Comparison of ENCODE assay signal across 17 cellular contexts in the genomic region with DNA sequence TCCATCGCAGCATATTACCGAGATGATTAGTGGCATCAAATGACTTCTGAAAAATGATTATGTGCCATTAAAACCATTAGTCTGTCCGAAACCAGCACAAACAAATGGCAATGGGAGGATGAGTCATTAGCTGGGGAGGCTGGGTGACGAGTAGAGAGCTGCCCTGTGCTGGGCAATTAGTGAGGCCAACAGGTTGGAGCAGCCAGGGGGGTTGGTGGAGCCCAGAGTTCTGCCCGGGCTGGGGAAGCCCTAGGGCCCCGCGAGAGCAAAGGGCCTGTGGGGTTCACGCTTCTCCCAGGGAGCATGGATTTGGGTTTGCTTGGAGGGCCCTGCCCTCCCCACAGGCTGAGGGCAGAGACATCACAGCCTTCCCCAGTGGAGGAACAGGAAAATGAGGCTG.
DNase-seq lines count a peak whose midpoint lies in the region; ATAC-seq and TF ChIP-seq lines count a peak whose summit lies in the region.
"Had no signal": no experiment of that assay in that cellular context is flagged by ENCODE, and none has a peak within 500 bp of the region (broad histone marks: within the 10 kb centered on the region; RNA-seq: fewer than 3 reads in every experiment).

No MANE protein-coding gene starts in this region.

- H3K4me2 ChIP-seq in SK-N-SH: no peak overlapping the region
- H3K4me2 ChIP-seq: GM23338, PC-9 had no signal

- DNase-seq in SK-N-SH (peak; percentile 38), NCI-H146 (lab: John Stamatoyannopoulos, UW) (peak; percentile 58), endodermal cell (peak; percentile 45), NCI-H2029 (lab: John Stamatoyannopoulos, UW) (no peak), right lobe of liver (no peak)
- no peak for DNase-seq in activated CD8-positive, alpha-beta T cell treated with anti-CD3 and anti-CD28 coated beads, Interleukin-2, amount 10 ng/mL, durations not matched to agents 7 days and 5 days
- DNase-seq: CD4-positive, CD25-positive, alpha-beta regulatory T cell; DMS79 treated with DMSO at 0.1 percent for 48 hours; MV-4-11; NCI-H1930; SIG-M5; T-helper 1 cell had no signal

- no peaks in the 10 kb centered on the region for H3K9me2 ChIP-seq in SK-N-SH

- no peaks in the 10 kb centered on the region for H3K36me3 Mint-ChIP-seq in endodermal cell (ENCODE audit: low read depth)
- H3K36me3 Mint-ChIP-seq in activated CD8-positive, alpha-beta T cell treated with anti-CD3 and anti-CD28 coated beads, Interleukin-2, amount 10 ng/mL, durations not matched to agents 7 days and 5 days (ENCODE audit: low read depth): no peaks in the 10 kb centered on the region
- H3K36me3 Mint-ChIP-seq: CD4-positive, CD25-positive, alpha-beta regulatory T cell; IgD-negative memory B cell had no signal

- H3K4me1 ChIP-seq in SK-N-SH (ENCODE audit: control insufficient read depth in 1 of 2, insufficient read depth in 2 of 2, low read depth in 1 of 2, low read length in 1 of 2) (peaks cover 0 to 18% of the 10 kb centered on the region in 2 experiments; a peak in 1 of 4 replicates), endodermal cell (ENCODE audit: control insufficient read depth, insufficient read depth, low read length) (peaks cover 13% of the 10 kb centered on the region), right lobe of liver (no peaks in the 10 kb centered on the region)

- no peak for TF ChIP-seq RAD21 in SK-N-SH (IDR thresholded peaks at IDR 0.05; ENCODE audit: low read length)

- no peaks in the 10 kb centered on the region for H3K9me3 ChIP-seq in SK-N-SH
- H3K9me3 ChIP-seq in endodermal cell (ENCODE audit: control insufficient read depth, low read length): no peaks in the 10 kb centered on the region
- no peaks in the 10 kb centered on the region for H3K9me3 ChIP-seq in right lobe of liver

- CTCF ChIA-PET in SK-N-SH (lab: Yijun Ruan, JAX): interaction anchor here (0.7 to 1.3 kb wide), 5 partner anchors 17 to 405 kb away, joined by 3 to 6 read pairs (median 3); no protein-coding TSS in a partner anchor
- CTCF ChIA-PET in activated CD8-positive, alpha-beta T cell treated with anti-CD3 and anti-CD28 coated beads, Interleukin-2, amount 10 ng/mL, durations not matched to agents 7 days and 5 days (lab: Charles Lee): no interaction called here

- no peaks in the 10 kb centered on the region for H3K79me2 ChIP-seq in SK-N-SH (ENCODE audit: insufficient read depth)

- H3K27me3 ChIP-seq in SK-N-SH (ENCODE audit: insufficient read depth) (no peaks in the 10 kb centered on the region), endodermal cell (ENCODE audit: control insufficient read depth, insufficient read depth, low read length, poor library complexity, severe bottlenecking) (no peaks in the 10 kb centered on the region), right lobe of liver (no peaks in the 10 kb centered on the region)

- H3K27ac Mint-ChIP-seq in endodermal cell: no peak overlapping the region
- H3K27ac Mint-ChIP-seq in activated CD8-positive, alpha-beta T cell treated with anti-CD3 and anti-CD28 coated beads, Interleukin-2, amount 10 ng/mL, durations not matched to agents 7 days and 5 days: no peak overlapping the region
- H3K27ac Mint-ChIP-seq: CD4-positive, CD25-positive, alpha-beta regulatory T cell; GM23338 had no signal

- no peaks in the 10 kb centered on the region for H3F3A ChIP-seq in SK-N-SH (replicated peaks; ENCODE audit: insufficient read depth)

- H3K4me3 ChIP-seq in SK-N-SH (ENCODE audit: low read depth in 2 of 2, low read length in 1 of 2): no peak overlapping the region
- no peak overlapping the region for H3K4me3 ChIP-seq in endodermal cell (ENCODE audit: low read length)
- no peak overlapping the region for H3K4me3 ChIP-seq in right lobe of liver
- H3K4me3 ChIP-seq: GM23338, PC-9 had no signal

- intact Hi-C loops in right lobe of liver (cut with DNase I): no loop called here

- TF ChIP-seq CTCF in SK-N-SH (IDR thresholded peaks at IDR 0.05): no peak
- TF ChIP-seq CTCF in endodermal cell (conservative IDR thresholded peaks at IDR 0.05): no peak
- TF ChIP-seq CTCF in right lobe of liver (IDR thresholded peaks at IDR 0.05): no peak

- H3K4me1 Mint-ChIP-seq in endodermal cell: peaks cover 15% of the 10 kb centered on the region
- H3K4me1 Mint-ChIP-seq in activated CD8-positive, alpha-beta T cell treated with anti-CD3 and anti-CD28 coated beads, Interleukin-2, amount 10 ng/mL, durations not matched to agents 7 days and 5 days (ENCODE audit: low read depth): peaks cover 7% of the 10 kb centered on the region
- H3K4me1 Mint-ChIP-seq: IgD-negative memory B cell had no signal

- no peak for ATAC-seq in SK-N-SH treated with all-trans-retinoic acid at 6 μM for 48 hours
- no peak for ATAC-seq in activated CD8-positive, alpha-beta T cell treated with anti-CD3 and anti-CD28 coated beads, Interleukin-2, amount 10 ng/mL, durations not matched to agents 7 days and 5 days
- no peak for ATAC-seq in right lobe of liver
- ATAC-seq: GM23338 had no signal

- H3K36me3 ChIP-seq in SK-N-SH (replicated peaks in 1 of 2; ENCODE audit: control insufficient read depth in 1 of 2, insufficient read depth in 2 of 2, low read length in 1 of 2) (no peaks in the 10 kb centered on the region), endodermal cell (ENCODE audit: control insufficient read depth, insufficient read depth, low read length) (no peaks in the 10 kb centered on the region), right lobe of liver (no peaks in the 10 kb centered on the region)

- no peak overlapping the region for H3K27ac ChIP-seq in SK-N-SH (ENCODE audit: low read depth in 2 of 2, low read length in 1 of 2)
- no peak overlapping the region for H3K27ac ChIP-seq in endodermal cell (ENCODE audit: low read depth, low read length)
- H3K27ac ChIP-seq in right lobe of liver: no peak overlapping the region
- H3K27ac ChIP-seq: PC-9, RWPE1 had no signal

- peaks cover 4% of the 10 kb centered on the region for H3K27me3 Mint-ChIP-seq in endodermal cell (ENCODE audit: insufficient read depth)
- H3K27me3 Mint-ChIP-seq in activated CD8-positive, alpha-beta T cell treated with anti-CD3 and anti-CD28 coated beads, Interleukin-2, amount 10 ng/mL, durations not matched to agents 7 days and 5 days (ENCODE audit: low read depth): peaks cover 10% of the 10 kb centered on the region

- no peak overlapping the region for H3K9ac ChIP-seq in SK-N-SH
- no peak overlapping the region for H3K9ac ChIP-seq in endodermal cell (ENCODE audit: extremely low read depth, low read length, poor library complexity, severe bottlenecking)

- no peak overlapping the region for H2AFZ ChIP-seq in SK-N-SH (ENCODE audit: low read depth)
- H2AFZ ChIP-seq: GM23338, PC-9 had no signal

- H3K9me3 Mint-ChIP-seq in endodermal cell: no peaks in the 10 kb centered on the region
- H3K9me3 Mint-ChIP-seq in activated CD8-positive, alpha-beta T cell treated with anti-CD3 and anti-CD28 coated beads, Interleukin-2, amount 10 ng/mL, durations not matched to agents 7 days and 5 days (ENCODE audit: insufficient read depth): no peaks in the 10 kb centered on the region
- H3K9me3 Mint-ChIP-seq: GM23338, IgD-negative memory B cell had no signal

- 13% methylated on average over 8 of the region's 8 CpGs for WGBS in SK-N-SH (ENCODE audit: low lambda C conversion rate)
- WGBS in endodermal cell (ENCODE audit: insufficient coverage in 1 of 2, insufficient read length in 1 of 2), 2 experiments: 89 to 95% methylated on average over 5 to 8 of the region's 8 CpGs
- 53% methylated on average over 4 of the region's 8 CpGs for WGBS in right lobe of liver (ENCODE audit: insufficient coverage, low coverage, low lambda C conversion rate, missing lambda C conversion rate)

- TF ChIP-seq EP300 in SK-N-SH (IDR thresholded peaks at IDR 0.05; ENCODE audit: borderline replicate concordance in 1 of 2, low read depth in 1 of 2, low read length in 1 of 2): no peak

- H3K4me3 Mint-ChIP-seq in endodermal cell: no peak overlapping the region
- no peak overlapping the region for H3K4me3 Mint-ChIP-seq in activated CD8-positive, alpha-beta T cell treated with anti-CD3 and anti-CD28 coated beads, Interleukin-2, amount 10 ng/mL, durations not matched to agents 7 days and 5 days
- H3K4me3 Mint-ChIP-seq: GM23338, IgD-negative memory B cell had no signal

- no peaks in the 10 kb centered on the region for H4K20me1 ChIP-seq in SK-N-SH (ENCODE audit: insufficient read depth)

- POLR2A ChIA-PET in SK-N-SH (lab: Yijun Ruan, JAX): no interaction called here
- POLR2A ChIA-PET in activated CD8-positive, alpha-beta T cell treated with anti-CD3 and anti-CD28 coated beads, Interleukin-2, amount 10 ng/mL, durations not matched to agents 7 days and 5 days (lab: Charles Lee): no interaction called here

- TF ChIP-seq POLR2A in right lobe of liver (IDR thresholded peaks at IDR 0.05): no peak

TF ChIP-seq in SK-N-SH, 30 proteins besides CTCF, POLR2A, EP300 and RAD21:
- no peak for TF ChIP-seq GATA2 (CRISPR knock-in tag; IDR thresholded peaks at IDR 0.05)
- TF ChIP-seq FOSL2 (IDR thresholded peaks at IDR 0.05; ENCODE audit: borderline replicate concordance, low read depth): no peak
- no peak for TF ChIP-seq NFIC (IDR thresholded peaks at IDR 0.05; ENCODE audit: borderline replicate concordance)
- TF ChIP-seq RCOR1 (IDR thresholded peaks at IDR 0.05; ENCODE audit: low read length): no peak
- TF ChIP-seq EZH2phosphoT487 (IDR thresholded peaks at IDR 0.05; ENCODE audit: borderline replicate concordance, low read depth): no peak
- no peak for TF ChIP-seq NRF1 (IDR thresholded peaks at IDR 0.05; ENCODE audit: low read depth, low read length)
- no peak for TF ChIP-seq MEF2A (IDR thresholded peaks at IDR 0.05; ENCODE audit: borderline replicate concordance, low read depth)
- TF ChIP-seq FOXJ3 (CRISPR knock-in tag; IDR thresholded peaks at IDR 0.05): no peak
- TF ChIP-seq GABPA (IDR thresholded peaks at IDR 0.05; ENCODE audit: low read depth): no peak
- no peak for TF ChIP-seq CHD2 (IDR thresholded peaks at IDR 0.05; ENCODE audit: low read length, partially characterized antibody)

TF ChIP-seq in SK-N-SH treated with all-trans-retinoic acid at 6 μM for 48 hours, 23 proteins besides CTCF, POLR2A, EP300 and RAD21 (continues in another document):
- TF ChIP-seq ESRRG (CRISPR knock-in tag; IDR thresholded peaks at IDR 0.05) (no peak), GLIS3 (CRISPR knock-in tag; IDR thresholded peaks at IDR 0.05) (no peak), TCF4 (CRISPR knock-in tag; IDR thresholded peaks at IDR 0.05; ENCODE audit: borderline replicate concordance) (no peak)

Comparison
In these comparisons a context has a peak if more than half of its experiments do, and no peak if none do; other contexts are left out.
1. DNase-seq: peak in SK-N-SH (single experiment), NCI-H146 (single experiment) and endodermal cell (single experiment); none in NCI-H2029 (single experiment), activated CD8-positive, alpha-beta T cell treated with anti-CD3 and anti-CD28 coated beads, Interleukin-2, amount 10 ng/mL, durations not matched to agents 7 days and 5 days (single experiment) and right lobe of liver (0 of 3).